Comparison of ENCODE assay signal across 8 cellular contexts in genomic region chr17:1122681-1123396, GRCh38. TPM values are rescaled to one million over a fixed set of nuclear protein-coding genes. Genes with fewer than 3 reads are reported as not detected.
DNase-seq lines count a peak whose midpoint lies in the region; ATAC-seq lines count a peak whose summit lies in the region.

No MANE protein-coding gene starts in this region.

- peak overlapping the region; percentile 60 for H3K27ac ChIP-seq in layer of hippocampus (ENCODE audit: low read depth, low read length)

- H3K27me3 ChIP-seq in layer of hippocampus (ENCODE audit: control insufficient read depth, insufficient read depth, low read length) = no peaks in the 10 kb centered on the region

- DNase-seq in SKM-1 (lab: John Stamatoyannopoulos, UW; ENCODE audit: unreplicated experiment) = peak; percentile 11
- no peak for DNase-seq in SKM-1 treated with dmso at 0.1 percent for 144 hours (lab: John Stamatoyannopoulos, UW; ENCODE audit: unreplicated experiment)
- DNase-seq in NCI-H1694 treated with DMSO at 0.1 percent for 48 hours (lab: John Stamatoyannopoulos, UW) = peak; percentile 44
- peak; percentile 80 to 81 for DNase-seq in activated CD4-positive, alpha-beta T cell treated with anti-CD3 and anti-CD28 coated beads for 24 hours (ENCODE audit: low read depth in 2 of 2)
- DNase-seq in cerebellum (ENCODE audit: low spot score) = peak; percentile 88
- DNase-seq in stimulated activated CD4-positive, alpha-beta T cell treated with anti-CD3 and anti-CD28 coated beads, Interleukin-2, amount 100 ng/mL, for 24 hours = peak; percentile 89 to 91

- ATAC-seq in GM18502 (IDR thresholded peaks at IDR 0.05; ENCODE audit: poor library complexity, unreplicated experiment) = no peak

RNA-seq across cellular contexts. Expression of gene ABR, which starts 56.9 kb away (rescaled TPM):
- total RNA-seq in cerebellum = 88.9 TPM
